In genomic region chr14:64303471-64303917, GRCh38 we compare ENCODE assay signal across 8 cellular contexts. TPM values are rescaled to one million over a fixed set of nuclear protein-coding genes. Genes with fewer than 3 reads are reported as not detected.
A peak's percentile ranks its signal among the peaks of the same experiment; 100 is the strongest.
DNase-seq lines count a peak whose midpoint lies in the region; ATAC-seq and TF ChIP-seq lines count a peak whose summit lies in the region.

No MANE protein-coding gene starts in this region.

- H3K9me3 ChIP-seq in breast epithelium = no peaks in the 10 kb centered on the region
- H3K9me3 ChIP-seq in transverse colon = no peaks in the 10 kb centered on the region

- H3K4me1 ChIP-seq in breast epithelium (no peaks in the 10 kb centered on the region), transverse colon (no peaks in the 10 kb centered on the region)

- H3K27ac ChIP-seq in breast epithelium (no peak overlapping the region), transverse colon (no peak overlapping the region)

- WGBS in transverse colon (ENCODE audit: low coverage in 1 of 2), 2 donors = 21 to 23% methylated on average over 4 of the region's 4 CpGs

- TF ChIP-seq EP300 in transverse colon (IDR thresholded peaks at IDR 0.05; ENCODE audit: low read depth) = no peak

- TF ChIP-seq CTCF in breast epithelium (IDR thresholded peaks at IDR 0.05) (peak; percentile 39 to 73 (median 67)), kidney epithelial cell (IDR thresholded peaks at IDR 0.05; ENCODE audit: insufficient read depth, low read length, poor library complexity, severe bottlenecking) (peak; percentile 67), transverse colon (IDR thresholded peaks at IDR 0.05) (peak; percentile 65 to 79 (median 72))

- TF ChIP-seq POLR2A in breast epithelium (IDR thresholded peaks at IDR 0.05) = no peak
- TF ChIP-seq POLR2A in transverse colon (IDR thresholded peaks at IDR 0.05) = no peak

- H3K4me3 ChIP-seq in breast epithelium (no peak overlapping the region), kidney epithelial cell (ENCODE audit: low read depth, low read length) (no peak overlapping the region), transverse colon (no peak overlapping the region)

- intact Hi-C loops in breast epithelium (cut with DNase I; ENCODE audit: low total_unique reads) (no loop called here), transverse colon (cut with DNase I; ENCODE audit: low total_unique reads) (no loop called here)

- H3K27me3 ChIP-seq in breast epithelium = no peaks in the 10 kb centered on the region
- no peaks in the 10 kb centered on the region for H3K27me3 ChIP-seq in kidney epithelial cell (ENCODE audit: control insufficient read depth, insufficient read depth, low read length)
- no peaks in the 10 kb centered on the region for H3K27me3 ChIP-seq in transverse colon

- DNase-seq in DMS79 (lab: John Stamatoyannopoulos, UW) (peak; percentile 73), HS-5 (ENCODE audit: low read depth) (peak; percentile 33), NCI-H82 (lab: John Stamatoyannopoulos, UW) (peak; percentile 65), breast epithelium (ENCODE audit: low spot score in 2 of 2) (no peak), kidney epithelial cell (ENCODE audit: low read depth) (no peak), transverse colon (no peak), retina (no peak)

- in situ Hi-C loops in transverse colon (cut with MboI; ENCODE audit: low pct_ligation_motif_present in 1 of 4, low pct_unique_long_range_greater_than_20kb in 1 of 4, low sequenced_read_pairs in 3 of 4) = loop anchor here (10.0 to 25.0 kb wide), 3 partner anchors 291 to 516 kb away; no protein-coding TSS in a partner anchor

- ATAC-seq in HG02884 (IDR thresholded peaks at IDR 0.05; ENCODE audit: unreplicated experiment) = no peak

- H3K36me3 ChIP-seq in breast epithelium = no peaks in the 10 kb centered on the region
- H3K36me3 ChIP-seq in kidney epithelial cell (ENCODE audit: control insufficient read depth, insufficient read depth, low read length) = no peaks in the 10 kb centered on the region
- H3K36me3 ChIP-seq in transverse colon = no peaks in the 10 kb centered on the region

RNA-seq across cellular contexts. Expression of gene ESR2, which starts 9.3 kb away (rescaled TPM):
- 1 to 10 TPM in 2 of 3 donors, under 1 TPM in 1; 0.98 to 2.2 (median 1.5) TPM for total RNA-seq in breast epithelium
- total RNA-seq in kidney epithelial cell = 0.14 and 0.17 TPM in 2 replicates
- 1 to 10 TPM in 1 of 4 donors, under 1 TPM in 1, not detected in 2; 0.14 to 1.4 TPM for total RNA-seq in transverse colon

Comparison
In these comparisons a context has a peak if more than half of its experiments do, and no peak if none do; other contexts are left out.
1. DNase-seq: peak in DMS79 (single experiment), HS-5 (single experiment) and NCI-H82 (single experiment); none in breast epithelium (0 of 2), kidney epithelial cell (single experiment), transverse colon (single experiment) and retina (single experiment).
2. Peak in every context shown above with its lines, with median percentiles within 50 percentile points of each other: CTCF ChIP-seq.